Comparison of ENCODE assay signal across 8 cellular contexts in the genomic region with DNA sequence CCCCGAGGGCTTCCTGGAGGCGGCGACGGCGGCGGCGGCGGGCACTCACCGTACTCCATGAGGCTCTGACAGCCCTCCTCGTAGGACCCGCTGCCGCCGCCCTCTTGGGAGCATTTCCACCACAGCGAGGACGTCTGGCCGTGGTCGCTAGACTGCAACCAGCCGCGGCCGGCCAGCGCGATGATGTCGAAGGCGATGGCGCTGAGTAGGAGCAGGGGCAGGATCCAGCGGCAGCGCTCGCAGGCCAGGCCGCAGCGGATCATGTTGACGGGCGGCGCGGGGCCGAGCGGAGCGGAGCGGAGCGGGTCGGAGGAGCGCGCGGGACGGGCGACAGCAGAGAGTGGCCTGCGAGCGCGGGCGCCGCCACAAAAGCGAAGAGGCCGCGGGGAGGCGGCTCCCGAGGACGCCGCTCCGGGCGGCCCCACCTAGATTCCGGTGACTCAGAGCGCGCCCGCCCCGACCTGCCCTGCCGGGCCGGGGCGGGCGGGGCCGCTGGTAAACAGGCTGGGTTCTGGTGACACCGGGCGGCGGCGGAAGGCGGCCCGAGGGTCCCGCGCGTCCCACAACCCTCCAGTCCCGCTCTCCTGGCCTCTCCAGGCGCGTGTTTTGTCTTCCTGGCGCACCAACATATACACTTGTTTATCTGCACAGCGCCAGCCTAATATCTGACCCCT. TPM values are rescaled to one million over a fixed set of nuclear protein-coding genes. Genes with fewer than 3 reads are reported as not detected.
DNase-seq lines count a peak whose midpoint lies in the region; ATAC-seq and TF ChIP-seq lines count a peak whose summit lies in the region.

A gene (minus strand): TSS at position 342 of the 674 bp plus-strand sequence. CDS start 79 bp downstream, at position 263.

- H3K9me3 ChIP-seq in Peyer's patch (no peaks in the 10 kb centered on the region), neuron (ENCODE audit: low read length) (no peaks in the 10 kb centered on the region), stomach smooth muscle (ENCODE audit: control insufficient read depth in 2 of 2, low read length in 2 of 2) (no peaks in the 10 kb centered on the region)

- peak within 1 kb of the TSS; percentile 92 for H2AFZ ChIP-seq in neuron (ENCODE audit: low read depth, low read length)

- DNase-seq in NCI-H524 (lab: John Stamatoyannopoulos, UW) (peak; percentile 54 to 62), NCI-H524 treated with DMSO at 0.1 percent for 48 hours (lab: John Stamatoyannopoulos, UW) (no peak), Peyer's patch (peak; percentile 46 to 94 (median 91)), activated gamma-delta T cell (lab: John Stamatoyannopoulos, UW) (peak; percentile 54), foreskin keratinocyte (peak; percentile 59 to 73)

- H3K27me3 ChIP-seq in Peyer's patch, result no peaks in the 10 kb centered on the region
- no peaks in the 10 kb centered on the region for H3K27me3 ChIP-seq in foreskin keratinocyte
- peaks cover 41% of the 10 kb centered on the region for H3K27me3 ChIP-seq in neuron (ENCODE audit: insufficient read depth, low read length)
- H3K27me3 ChIP-seq in stomach smooth muscle (ENCODE audit: control insufficient read depth in 1 of 2, insufficient read depth in 2 of 2, low read length in 2 of 2), result no peaks in the 10 kb centered on the region

- peak within 1 kb of the TSS; percentile 68 to 82 for H3K9ac ChIP-seq in stomach smooth muscle (ENCODE audit: low read length in 2 of 2)

- TF ChIP-seq CTCF in Peyer's patch (IDR thresholded peaks at IDR 0.05), result peak in 1 of 6 experiments; percentile 11
- TF ChIP-seq CTCF in foreskin keratinocyte (conservative IDR thresholded peaks at IDR 0.05), result peak; percentile 55

- ATAC-seq in HG03039 (IDR thresholded peaks at IDR 0.05; ENCODE audit: unreplicated experiment) (peak; percentile 63), foreskin keratinocyte (peak; percentile 78)

- H3K4me3 ChIP-seq in Peyer's patch, result peak within 1 kb of the TSS; percentile 57 to 75 (median 69)
- H3K4me3 ChIP-seq in neuron (ENCODE audit: low read length), result peak within 1 kb of the TSS; percentile 51
- H3K4me3 ChIP-seq in stomach smooth muscle (ENCODE audit: low read length in 2 of 2), result peak within 1 kb of the TSS; percentile 82 to 83

- peak within 1 kb of the TSS; percentile 61 to 96 (median 92) for H3K27ac ChIP-seq in Peyer's patch
- peak within 1 kb of the TSS; percentile 100 for H3K27ac ChIP-seq in foreskin keratinocyte
- no peak within 1 kb of the TSS for H3K27ac ChIP-seq in stomach smooth muscle (ENCODE audit: low read length)

- H3K4me1 ChIP-seq in Peyer's patch, result peaks cover 0 to 12% (median 6%) of the 10 kb centered on the region in 4 donors
- H3K4me1 ChIP-seq in foreskin keratinocyte, result peaks cover 26% of the 10 kb centered on the region
- H3K4me1 ChIP-seq in neuron (ENCODE audit: insufficient read depth, low read length), result peaks cover 7% of the 10 kb centered on the region
- peaks cover 8% of the 10 kb centered on the region for H3K4me1 ChIP-seq in stomach smooth muscle (ENCODE audit: control insufficient read depth, insufficient read depth, low read length)

- H3K36me3 ChIP-seq in Peyer's patch, result no peaks in the 10 kb centered on the region
- H3K36me3 ChIP-seq in neuron (ENCODE audit: insufficient read depth, low read length), result no peaks in the 10 kb centered on the region
- H3K36me3 ChIP-seq in stomach smooth muscle (ENCODE audit: control insufficient read depth in 2 of 2, insufficient read depth in 2 of 2, low read length in 2 of 2), result no peaks in the 10 kb centered on the region

- peak; percentile 94 to 97 for TF ChIP-seq POLR2A in Peyer's patch (IDR thresholded peaks at IDR 0.05)

RNA-seq across cellular contexts. Expression of the gene that starts here (rescaled TPM):
- 10 to 100 TPM in 3 of 4 donors, 1 to 10 TPM in 1; 7.4 to 84.8 (median 46.2) TPM for total RNA-seq in Peyer's patch
- 293 and 297 TPM in 2 replicates for total RNA-seq in foreskin keratinocyte
- polyA plus RNA-seq in foreskin keratinocyte, result 213 and 260 TPM in 2 replicates
